Comparison of ENCODE assay signal across 13 cellular contexts in the genomic region with DNA sequence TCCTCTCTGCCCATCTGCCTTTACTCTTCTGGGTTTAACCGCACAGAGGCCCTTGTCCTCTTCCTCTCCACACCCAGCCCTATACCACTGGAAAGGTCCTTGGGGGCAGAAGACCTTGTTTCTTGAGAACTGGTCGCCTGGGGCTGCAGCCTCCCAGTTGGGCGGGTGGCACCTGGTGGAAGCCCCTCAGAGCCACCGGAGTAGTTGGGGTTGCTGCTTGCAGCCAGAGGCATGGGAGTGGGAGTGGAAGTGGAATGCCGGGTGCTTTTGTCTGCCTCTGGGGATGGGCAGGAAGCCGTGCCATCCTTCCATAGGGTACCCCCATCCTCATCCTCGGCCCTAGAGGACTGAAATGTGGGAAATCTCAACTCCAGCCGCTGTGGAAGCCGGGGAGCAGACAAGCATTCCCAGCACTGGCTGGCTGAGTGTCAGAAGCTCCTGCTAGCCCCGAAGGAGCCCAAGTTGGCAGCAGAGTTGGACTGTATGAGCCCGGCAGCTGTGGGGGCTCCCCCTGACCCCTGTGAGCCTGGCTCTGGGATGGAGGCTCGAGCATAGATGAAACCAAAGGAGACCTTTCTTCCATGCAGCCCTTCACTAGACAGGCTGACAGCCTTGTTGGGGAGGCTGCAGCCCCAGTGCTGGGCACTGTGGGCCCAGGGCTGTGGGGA. TPM values are rescaled to one million over a fixed set of nuclear protein-coding genes. Genes with fewer than 3 reads are reported as not detected.
DNase-seq lines count a peak whose midpoint lies in the region; ATAC-seq and TF ChIP-seq lines count a peak whose summit lies in the region.
"Had no signal": no experiment of that assay in that cellular context is flagged by ENCODE, and none has a peak within 500 bp of the region (broad histone marks: within the 10 kb centered on the region; RNA-seq: fewer than 3 reads in every experiment).

No MANE protein-coding gene starts in this region.

- H3K27ac Mint-ChIP-seq in activated naive CD4-positive, alpha-beta T cell treated with anti-CD3 and anti-CD28 coated beads for 36 hours, result no peak overlapping the region
- H3K27ac Mint-ChIP-seq in stimulated activated effector memory CD8-positive, alpha-beta T cell treated with anti-CD3 and anti-CD28 coated beads, Interleukin-12 subunit alpha, Interleukin-12 subunit beta, amount 100 ng/mL, for 72 hours, result peak overlapping the region; percentile 43

- H3K4me1 Mint-ChIP-seq in activated naive CD4-positive, alpha-beta T cell treated with anti-CD3 and anti-CD28 coated beads for 36 hours (ENCODE audit: low read depth), result peaks cover 9% of the 10 kb centered on the region
- peaks cover 22% of the 10 kb centered on the region for H3K4me1 Mint-ChIP-seq in stimulated activated effector memory CD8-positive, alpha-beta T cell treated with anti-CD3 and anti-CD28 coated beads, Interleukin-12 subunit alpha, Interleukin-12 subunit beta, amount 100 ng/mL, for 72 hours

- TF ChIP-seq CTCF in VCaP (conservative IDR thresholded peaks at IDR 0.05), result no peak
- TF ChIP-seq CTCF in epithelial cell of proximal tubule (conservative IDR thresholded peaks at IDR 0.05; ENCODE audit: low read depth, low read length), result no peak

- CTCF ChIA-PET in activated naive CD4-positive, alpha-beta T cell treated with anti-CD3 and anti-CD28 coated beads for 36 hours (lab: Charles Lee), result no interaction called here

- no peak for ATAC-seq in stimulated activated effector memory CD8-positive, alpha-beta T cell treated with anti-CD3 and anti-CD28 coated beads, Interleukin-12 subunit alpha, Interleukin-12 subunit beta, amount 100 ng/mL, for 72 hours
- ATAC-seq in HG03565 (IDR thresholded peaks at IDR 0.05; ENCODE audit: unreplicated experiment), result no peak
- ATAC-seq in GM21737 (IDR thresholded peaks at IDR 0.05; ENCODE audit: unreplicated experiment), result no peak
- ATAC-seq: foreskin keratinocyte had no signal

- DNase-seq in activated naive CD4-positive, alpha-beta T cell treated with anti-CD3 and anti-CD28 coated beads for 36 hours, result no peak
- DNase-seq in activated naive CD4-positive, alpha-beta T cell treated with anti-CD3 and anti-CD28 coated beads, Interleukin-2, amount 50 U/mL, for 16 hours, result no peak
- no peak for DNase-seq in epithelial cell of proximal tubule (ENCODE audit: low read depth)
- no peak for DNase-seq in stimulated activated effector memory CD8-positive, alpha-beta T cell treated with anti-CD3 and anti-CD28 coated beads, Interleukin-12 subunit alpha, Interleukin-12 subunit beta, amount 100 ng/mL, for 72 hours (ENCODE audit: low spot score in 2 of 2)
- DNase-seq in middle frontal gyrus (ENCODE audit: extremely low spot score, low spot score), result no peak
- DNase-seq: cerebellar nuclear complex, foreskin keratinocyte, MM.1S, NCI-H345 had no signal

- H3K27me3 Mint-ChIP-seq in activated naive CD4-positive, alpha-beta T cell treated with anti-CD3 and anti-CD28 coated beads for 36 hours (ENCODE audit: low read depth), result peaks cover 75% of the 10 kb centered on the region

- intact Hi-C loops in activated naive CD4-positive, alpha-beta T cell treated with anti-CD3 and anti-CD28 coated beads for 36 hours (cut with micrococcal nuclease), result loop anchor here (5.0 kb wide), 2 partner anchors 88 to 263 kb away; a partner anchor contains a TSS

- H3K9me3 Mint-ChIP-seq in activated naive CD4-positive, alpha-beta T cell treated with anti-CD3 and anti-CD28 coated beads for 36 hours, result no peaks in the 10 kb centered on the region
- H3K9me3 Mint-ChIP-seq in stimulated activated effector memory CD8-positive, alpha-beta T cell treated with anti-CD3 and anti-CD28 coated beads, Interleukin-12 subunit alpha, Interleukin-12 subunit beta, amount 100 ng/mL, for 72 hours, result no peaks in the 10 kb centered on the region

- peak overlapping the region; percentile 66 for H3K4me3 ChIP-seq in epithelial cell of proximal tubule (ENCODE audit: low read depth, low read length)

- peak overlapping the region; percentile 68 for H3K4me3 Mint-ChIP-seq in activated naive CD4-positive, alpha-beta T cell treated with anti-CD3 and anti-CD28 coated beads for 36 hours
- peak overlapping the region; percentile 62 for H3K4me3 Mint-ChIP-seq in stimulated activated effector memory CD8-positive, alpha-beta T cell treated with anti-CD3 and anti-CD28 coated beads, Interleukin-12 subunit alpha, Interleukin-12 subunit beta, amount 100 ng/mL, for 72 hours

- H3K36me3 Mint-ChIP-seq in activated naive CD4-positive, alpha-beta T cell treated with anti-CD3 and anti-CD28 coated beads for 36 hours (ENCODE audit: low read depth), result no peaks in the 10 kb centered on the region
- H3K36me3 Mint-ChIP-seq in stimulated activated effector memory CD8-positive, alpha-beta T cell treated with anti-CD3 and anti-CD28 coated beads, Interleukin-12 subunit alpha, Interleukin-12 subunit beta, amount 100 ng/mL, for 72 hours, result no peaks in the 10 kb centered on the region

- H3K27ac ChIP-seq in VCaP, result peak overlapping the region; percentile 85
- H3K27ac ChIP-seq: foreskin keratinocyte, neutrophil had no signal

RNA-seq across cellular contexts. Expression of a gene that starts 1.2 kb away (rescaled TPM):
- not detected for total RNA-seq in activated naive CD4-positive, alpha-beta T cell treated with anti-CD3 and anti-CD28 coated beads for 36 hours
- total RNA-seq in epithelial cell of proximal tubule, result 2.8 and 4.5 TPM in 2 replicates
